22 cellular contexts compared by ENCODE assay signal in the genomic region with DNA sequence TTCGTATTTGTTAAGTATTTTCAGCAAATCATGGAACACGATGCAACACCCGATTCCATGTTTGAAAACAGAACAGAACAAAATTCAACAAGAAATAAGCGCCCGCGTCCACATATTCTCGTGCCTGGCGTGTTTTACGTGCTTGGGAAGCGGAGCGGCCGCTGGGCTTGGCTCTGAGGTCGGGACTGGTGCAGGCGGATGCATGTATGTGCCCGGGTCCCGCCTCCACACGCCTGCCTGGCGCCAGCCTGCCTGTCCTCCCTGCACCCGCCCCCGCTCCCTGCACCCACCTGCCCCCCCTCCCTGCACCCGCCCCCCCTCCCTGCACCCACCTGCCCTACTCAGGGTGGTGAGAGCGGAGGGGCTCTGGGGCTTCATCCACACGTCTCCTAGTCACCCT.
"Had no signal": no experiment of that assay in that cellular context is flagged by ENCODE, and none has a peak within 500 bp of the region (broad histone marks: within the 10 kb centered on the region; RNA-seq: fewer than 3 reads in every experiment).

No MANE protein-coding gene starts in this region.

- DNase-seq: cerebellar nuclear complex; dorsolateral prefrontal cortex; effector CD4-positive, alpha-beta T cell; mesenchymal stem cell; naive B cell; right lobe of liver; small intestine; stimulated activated CD4-positive, alpha-beta T cell treated with anti-CD3 and anti-CD28 coated beads, Interleukin-2, amount 100 ng/mL, for 24 hours; stimulated activated CD4-positive, alpha-beta T cell treated with anti-CD3 and anti-CD28 coated beads, Interleukin-4, amount 100 ng/mL, for 24 hours; thyroid gland had no signal

- H3K4me3 ChIP-seq: dorsolateral prefrontal cortex, mucosa of descending colon, right lobe of liver, suprapubic skin, thyroid gland had no signal

- H3K27ac Mint-ChIP-seq: mesothelial cell of epicardium; naive B cell; natural killer cell treated with Interleukin-12 subunit alpha and Interleukin-12 subunit beta and Interleukin-15 and Interleukin-18, amount 100 ng/mL, for 72 hours; progenitor cell of endocrine pancreas; stimulated activated memory B cell treated with anti-CD40 and anti-IgM and Interleukin-4, amounts not matched to agents 10 μg/mL and 1 μg/mL and 100 μg/mL, for 72 hours; stimulated activated naive CD8-positive, alpha-beta T cell treated with anti-CD3 and anti-CD28 coated beads, Interleukin-15, Interleukin-2, amounts not matched to agents 100 ng/mL and 50 ng/mL, for 24 hours; type B pancreatic cell had no signal

- H3K4me1 Mint-ChIP-seq: mesothelial cell of epicardium; stimulated activated memory B cell treated with anti-CD40 and anti-IgM and Interleukin-4, amounts not matched to agents 10 μg/mL and 1 μg/mL and 100 μg/mL, for 72 hours had no signal

- H3K36me3 ChIP-seq: neutrophil, right lobe of liver, suprapubic skin, thyroid gland had no signal

- H3K9me3 Mint-ChIP-seq: mesothelial cell of epicardium; natural killer cell treated with Interleukin-12 subunit alpha and Interleukin-12 subunit beta and Interleukin-15 and Interleukin-18, amount 100 ng/mL, for 72 hours; neural crest cell; stimulated activated naive CD8-positive, alpha-beta T cell treated with anti-CD3 and anti-CD28 coated beads, Interleukin-15, Interleukin-2, amounts not matched to agents 100 ng/mL and 50 ng/mL, for 24 hours; type B pancreatic cell had no signal

- H3K36me3 Mint-ChIP-seq: mesothelial cell of epicardium; naive B cell; natural killer cell treated with Interleukin-12 subunit alpha and Interleukin-12 subunit beta and Interleukin-15 and Interleukin-18, amount 100 ng/mL, for 72 hours; stimulated activated memory B cell treated with anti-CD40 and anti-IgM and Interleukin-4, amounts not matched to agents 10 μg/mL and 1 μg/mL and 100 μg/mL, for 72 hours; type B pancreatic cell had no signal

- ATAC-seq: left lobe of liver; mucosa of descending colon; natural killer cell treated with Interleukin-12 subunit alpha and Interleukin-12 subunit beta and Interleukin-15 and Interleukin-18, amount 100 ng/mL, for 72 hours; right lobe of liver; stimulated activated memory B cell treated with anti-CD40 and anti-IgM and Interleukin-4, amounts not matched to agents 10 μg/mL and 1 μg/mL and 100 μg/mL, for 72 hours had no signal

- H3K27me3 Mint-ChIP-seq: naive B cell; stimulated activated memory B cell treated with anti-CD40 and anti-IgM and Interleukin-4, amounts not matched to agents 10 μg/mL and 1 μg/mL and 100 μg/mL, for 72 hours; stimulated activated naive CD8-positive, alpha-beta T cell treated with anti-CD3 and anti-CD28 coated beads, Interleukin-15, Interleukin-2, amounts not matched to agents 100 ng/mL and 50 ng/mL, for 24 hours; type B pancreatic cell had no signal

- H3K4me3 Mint-ChIP-seq: mesothelial cell of epicardium; naive B cell; natural killer cell treated with Interleukin-12 subunit alpha and Interleukin-12 subunit beta and Interleukin-15 and Interleukin-18, amount 100 ng/mL, for 72 hours; neural crest cell; stimulated activated memory B cell treated with anti-CD40 and anti-IgM and Interleukin-4, amounts not matched to agents 10 μg/mL and 1 μg/mL and 100 μg/mL, for 72 hours; stimulated activated naive CD8-positive, alpha-beta T cell treated with anti-CD3 and anti-CD28 coated beads, Interleukin-15, Interleukin-2, amounts not matched to agents 100 ng/mL and 50 ng/mL, for 24 hours; type B pancreatic cell had no signal

- H3K27ac ChIP-seq: dorsolateral prefrontal cortex, neutrophil, parathyroid adenoma, right lobe of liver, suprapubic skin, thyroid gland had no signal

- H3K27me3 ChIP-seq: dorsolateral prefrontal cortex, neutrophil, right lobe of liver, thyroid gland had no signal

- H3K9me3 ChIP-seq: mucosa of descending colon, neutrophil, right lobe of liver, suprapubic skin, thyroid gland had no signal

- H3K4me1 ChIP-seq: parathyroid adenoma, right lobe of liver, suprapubic skin, thyroid gland had no signal
